Comparison of ENCODE assay signal across 9 cellular contexts in genomic region chr3:5304789-5305680, GRCh38.
DNase-seq lines count a peak whose midpoint lies in the region; ATAC-seq, FAIRE-seq and TF ChIP-seq lines count a peak whose summit lies in the region.
"Had no signal": no experiment of that assay in that cellular context is flagged by ENCODE, and none has a peak within 500 bp of the region (broad histone marks: within the 10 kb centered on the region; RNA-seq: fewer than 3 reads in every experiment).

No MANE protein-coding gene starts in this region.

- intact Hi-C loops in dorsolateral prefrontal cortex (cut with DNase I), result loop anchor here in 1 of 2 donors (5.0 kb wide), 1 partner anchor 1492 kb away; no protein-coding TSS in a partner anchor

- ATAC-seq in SK-N-SH treated with all-trans-retinoic acid at 6 μM for 48 hours, result peak; percentile 89

- no peak for TF ChIP-seq POLR2A in H54 (IDR thresholded peaks at IDR 0.05; ENCODE audit: low read depth, low read length)

- peaks cover 1% of the 10 kb centered on the region for H3K27me3 Mint-ChIP-seq in type B pancreatic cell

- no peak overlapping the region for H3K27ac ChIP-seq in dorsolateral prefrontal cortex

- H3K4me3 ChIP-seq in LNCaP clone FGC (ENCODE audit: low read depth, low read length) (no peak overlapping the region), dorsolateral prefrontal cortex (no peak overlapping the region)

- no peaks in the 10 kb centered on the region for H3K27me3 ChIP-seq in dorsolateral prefrontal cortex

- DNase-seq in NCI-H146 treated with DMSO at 0.1 percent for 48 hours (lab: John Stamatoyannopoulos, UW; ENCODE audit: unreplicated experiment), result peak; percentile 0
- no peak for DNase-seq in NCI-H146 (lab: John Stamatoyannopoulos, UW)
- DNase-seq in H54 (ENCODE audit: insufficient read length, low spot score), result peak; percentile 9
- DNase-seq in LNCaP clone FGC (ENCODE audit: low read depth), result peak; percentile 11
- peak in 7 of 10 donors; percentile 6 to 76 (median 54) for DNase-seq in dorsolateral prefrontal cortex
- peak; percentile 32 to 54 for DNase-seq in lung microvascular endothelial cell (ENCODE audit: low read depth in 2 of 2)
- no peak for DNase-seq in type B pancreatic cell (ENCODE audit: extremely low spot score, unreplicated experiment)

- peak; percentile 81 for TF ChIP-seq CTCF in LNCaP clone FGC (IDR thresholded peaks at IDR 0.05; ENCODE audit: control insufficient read depth, extremely low read depth, insufficient read depth)
- peak; percentile 43 to 79 (median 69) for TF ChIP-seq CTCF in dorsolateral prefrontal cortex (IDR thresholded peaks at IDR 0.05 in 54 of 56, conservative IDR thresholded peaks at IDR 0.05 in 2 of 56; ENCODE audit: low read depth in 1 of 56, partially characterized antibody in 56 of 56)
- peak; percentile 86 for TF ChIP-seq CTCF in type B pancreatic cell (conservative IDR thresholded peaks at IDR 0.05)

- H3K36me3 Mint-ChIP-seq in type B pancreatic cell, result no peaks in the 10 kb centered on the region
- H3K36me3 Mint-ChIP-seq: CD8-positive, alpha-beta memory T cell had no signal

- H3K27ac Mint-ChIP-seq in type B pancreatic cell, result peak overlapping the region; percentile 2
- H3K27ac Mint-ChIP-seq: CD8-positive, alpha-beta memory T cell had no signal

- no peak overlapping the region for H3K4me3 Mint-ChIP-seq in type B pancreatic cell
- H3K4me3 Mint-ChIP-seq: CD8-positive, alpha-beta memory T cell had no signal

- peak; percentile 23 for FAIRE-seq in H54 (lab: Jason Lieb, UNC)

- peaks cover 12% of the 10 kb centered on the region for H3K9me3 Mint-ChIP-seq in type B pancreatic cell
- H3K9me3 Mint-ChIP-seq: CD8-positive, alpha-beta memory T cell had no signal

- H3K4me1 Mint-ChIP-seq in type B pancreatic cell (ENCODE audit: unreplicated experiment), result peaks cover 18% of the 10 kb centered on the region
- H3K4me1 Mint-ChIP-seq: CD8-positive, alpha-beta memory T cell had no signal

TF ChIP-seq in SK-N-SH treated with all-trans-retinoic acid at 6 μM for 48 hours, 23 proteins besides CTCF, POLR2A, EP300 and RAD21:
- TF ChIP-seq POU6F1 (CRISPR knock-in tag; IDR thresholded peaks at IDR 0.05; ENCODE audit: borderline replicate concordance, low read depth) (no peak), ZC3H10 (CRISPR knock-in tag; IDR thresholded peaks at IDR 0.05) (no peak), GLIS3 (CRISPR knock-in tag; IDR thresholded peaks at IDR 0.05) (no peak), TCF4 (CRISPR knock-in tag; IDR thresholded peaks at IDR 0.05; ENCODE audit: borderline replicate concordance) (no peak), ZNF8 (CRISPR knock-in tag; IDR thresholded peaks at IDR 0.05) (no peak), ZFP3 (CRISPR knock-in tag; IDR thresholded peaks at IDR 0.05) (no peak), ZNF565 (CRISPR knock-in tag; conservative IDR thresholded peaks at IDR 0.05; ENCODE audit: low read depth) (no peak), CSDC2 (CRISPR knock-in tag; IDR thresholded peaks at IDR 0.05) (no peak), OSR1 (CRISPR knock-in tag; IDR thresholded peaks at IDR 0.05) (no peak), TSHZ2 (CRISPR knock-in tag; IDR thresholded peaks at IDR 0.05) (no peak), ZFP30 (CRISPR knock-in tag; IDR thresholded peaks at IDR 0.05) (no peak), CREB5 (CRISPR knock-in tag; IDR thresholded peaks at IDR 0.05; ENCODE audit: low read depth) (no peak), ISL1 (CRISPR knock-in tag; IDR thresholded peaks at IDR 0.05) (no peak), PPARA (CRISPR knock-in tag; IDR thresholded peaks at IDR 0.05; ENCODE audit: borderline replicate concordance) (no peak), SNAI2 (CRISPR knock-in tag; IDR thresholded peaks at IDR 0.05) (no peak), ARNTL (CRISPR knock-in tag; IDR thresholded peaks at IDR 0.05; ENCODE audit: borderline replicate concordance, low read depth) (no peak), ZNF70 (CRISPR knock-in tag; IDR thresholded peaks at IDR 0.05) (no peak), TOX (CRISPR knock-in tag; IDR thresholded peaks at IDR 0.05; ENCODE audit: borderline replicate concordance) (no peak), CSRNP3 (CRISPR knock-in tag; IDR thresholded peaks at IDR 0.05) (no peak)

Comparison
In these comparisons a context has a peak if more than half of its experiments do, and no peak if none do; other contexts are left out.
1. DNase-seq: peak in NCI-H146 treated with DMSO at 0.1 percent for 48 hours (single experiment), H54 (single experiment), LNCaP clone FGC (single experiment), dorsolateral prefrontal cortex (7 of 10) and lung microvascular endothelial cell (2 of 2); none in NCI-H146 (single experiment) and type B pancreatic cell (single experiment).
2. Peak in every context shown above with its lines, with median percentiles within 50 percentile points of each other: CTCF ChIP-seq.